ENCODE assay signal across 20 cellular contexts in the genomic region with DNA sequence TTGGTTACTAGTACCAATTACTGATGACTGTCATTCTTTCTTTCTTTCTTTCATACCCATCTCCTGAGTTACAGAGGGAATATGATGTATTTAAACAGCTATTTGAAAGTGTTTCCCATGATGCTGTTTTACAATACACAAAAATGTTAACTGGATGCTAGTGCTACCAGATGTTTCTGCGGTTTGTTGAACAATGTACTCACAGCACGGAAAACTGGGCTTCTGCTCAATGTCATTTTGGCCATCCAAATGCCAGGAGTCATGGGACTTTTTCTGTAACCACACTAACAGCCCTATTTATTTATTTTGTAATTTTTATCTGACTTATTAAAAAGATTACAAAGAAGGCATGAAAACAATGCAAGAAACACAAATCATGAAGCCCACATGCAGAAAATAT.
DNase-seq lines count a peak whose midpoint lies in the region; ATAC-seq and TF ChIP-seq lines count a peak whose summit lies in the region.
"Had no signal": no experiment of that assay in that cellular context is flagged by ENCODE, and none has a peak within 500 bp of the region (broad histone marks: within the 10 kb centered on the region; RNA-seq: fewer than 3 reads in every experiment).

No MANE protein-coding gene starts in this region.

- H3K9ac ChIP-seq in fibroblast of lung (ENCODE audit: insufficient read depth, low read length) = no peak overlapping the region

- H3K4me2 ChIP-seq in fibroblast of lung (ENCODE audit: extremely low read depth, insufficient read depth, low read length) = no peak overlapping the region

- no peak overlapping the region for H2AFZ ChIP-seq in fibroblast of lung (ENCODE audit: low read length)

- no peaks in the 10 kb centered on the region for H3K79me2 ChIP-seq in fibroblast of lung (ENCODE audit: control insufficient read depth, insufficient read depth, low read length)

- DNase-seq in BE2C = peak; percentile 10
- DNase-seq in amniotic epithelial cell (ENCODE audit: low read depth) = peak; percentile 20
- peak; percentile 18 to 59 for DNase-seq in fibroblast of lung (ENCODE audit: low read depth in 2 of 2)
- DNase-seq in sciatic nerve (ENCODE audit: low spot score) = no peak
- DNase-seq in SW480 (ENCODE audit: low spot score) = no peak
- DNase-seq in left cardiac atrium = no peak
- no peak for DNase-seq in COR-L47 (lab: John Stamatoyannopoulos, UW)
- DNase-seq in amygdala (lab: John Stamatoyannopoulos, UW) = no peak
- DNase-seq: AML-193; Calu3; CD4-positive, CD25-positive, alpha-beta regulatory T cell; DND-41; GDM1; IMR-90; MV-4-11; NCI-H1436; NCI-H2081; NCI-H226; NCI-H69 had no signal

- intact Hi-C loops in sciatic nerve (cut with DNase I) = no loop called here
- intact Hi-C loops in left cardiac atrium (cut with DNase I) = no loop called here

- H4K20me1 ChIP-seq in fibroblast of lung (ENCODE audit: control insufficient read depth, extremely low read depth, insufficient read depth, low read length) = no peaks in the 10 kb centered on the region

- ATAC-seq in sciatic nerve (peak; percentile 32), left cardiac atrium (no peak)

- H3K9me3 ChIP-seq in BE2C (no peaks in the 10 kb centered on the region), fibroblast of lung (ENCODE audit: control insufficient read depth, insufficient read depth, low read depth, low read length) (no peaks in the 10 kb centered on the region)

- H3K36me3 ChIP-seq in BE2C (no peaks in the 10 kb centered on the region), fibroblast of lung (ENCODE audit: control insufficient read depth, insufficient read depth, low read length) (no peaks in the 10 kb centered on the region)

- TF ChIP-seq CTCF in BE2C (IDR thresholded peaks at IDR 0.05; ENCODE audit: low read depth, low read length) = no peak
- no peak for TF ChIP-seq CTCF in fibroblast of lung (conservative IDR thresholded peaks at IDR 0.05 in 1 of 2, IDR thresholded peaks at IDR 0.05 in 1 of 2; ENCODE audit: low read depth in 1 of 2, low read length in 2 of 2)

- H3K4me1 ChIP-seq in BE2C = peaks cover 7% of the 10 kb centered on the region; the same call in 1 of the 2 replicates
- no peaks in the 10 kb centered on the region for H3K4me1 ChIP-seq in fibroblast of lung (ENCODE audit: control insufficient read depth, extremely low read depth, insufficient read depth, low read length)

- no peak overlapping the region for H3K4me3 ChIP-seq in BE2C (ENCODE audit: low read depth, low read length)
- no peak overlapping the region for H3K4me3 ChIP-seq in fibroblast of lung (replicated peaks in 1 of 4; ENCODE audit: control extremely low read depth in 1 of 4, insufficient read depth in 1 of 4, low read depth in 3 of 4, low read length in 4 of 4)

- no peaks in the 10 kb centered on the region for H3K27me3 ChIP-seq in BE2C
- no peaks in the 10 kb centered on the region for H3K27me3 ChIP-seq in fibroblast of lung (ENCODE audit: control insufficient read depth, insufficient read depth, low read length)

- H3K27ac ChIP-seq in fibroblast of lung (ENCODE audit: insufficient read depth, low read length) = no peak overlapping the region
- H3K27ac ChIP-seq: RWPE1 had no signal

Comparison
In these comparisons a context has a peak if more than half of its experiments do, and no peak if none do; other contexts are left out.
1. DNase-seq: peak in BE2C (single experiment), amniotic epithelial cell (single experiment) and fibroblast of lung (2 of 2); none in sciatic nerve (single experiment), SW480 (single experiment), left cardiac atrium (single experiment), COR-L47 (single experiment) and amygdala (0 of 56).